ENCODE assay signal across 15 cellular contexts in the genomic region with DNA sequence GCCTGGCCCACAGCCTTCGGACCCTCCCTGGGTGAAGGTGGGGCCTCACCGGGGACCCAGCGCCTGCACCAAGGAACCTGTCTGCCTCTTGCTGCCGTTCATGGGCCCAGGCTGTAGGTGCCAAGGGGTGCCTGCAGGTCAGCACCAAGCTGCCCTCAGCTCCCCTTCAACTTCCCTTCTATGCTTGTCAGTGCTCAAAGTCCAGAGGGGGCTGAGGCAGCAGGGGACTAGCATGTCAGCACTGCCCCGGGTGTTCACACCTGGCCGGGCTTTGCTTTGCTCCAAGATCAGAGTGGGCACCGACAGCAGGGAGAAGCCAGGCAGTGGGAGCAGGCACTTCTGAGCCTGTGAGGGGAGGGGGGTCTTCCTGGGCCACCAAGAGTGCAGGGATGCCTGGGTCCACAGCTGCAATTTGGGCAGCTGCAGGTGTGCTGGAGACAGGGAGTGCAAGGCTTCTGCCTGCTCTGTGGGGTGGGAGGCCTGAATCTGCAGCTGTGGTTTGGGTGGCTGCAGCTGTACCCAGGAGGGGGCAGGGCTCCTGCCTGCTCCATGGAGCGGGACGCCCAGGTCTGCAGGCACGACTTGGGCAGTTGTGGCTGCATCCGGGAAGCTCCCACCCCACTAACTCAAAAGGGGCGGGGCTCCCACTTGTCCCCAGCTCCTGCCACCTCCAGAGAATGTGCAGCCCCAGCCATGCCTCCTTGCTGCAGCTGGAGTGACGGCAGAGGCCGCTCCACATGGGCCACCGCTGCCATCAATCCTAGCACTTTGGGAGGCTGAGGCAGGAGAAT. TPM values are rescaled to one million over a fixed set of nuclear protein-coding genes. Genes with fewer than 3 reads are reported as not detected.
DNase-seq lines count a peak whose midpoint lies in the region; ATAC-seq and TF ChIP-seq lines count a peak whose summit lies in the region.
"Had no signal": no experiment of that assay in that cellular context is flagged by ENCODE, and none has a peak within 500 bp of the region (broad histone marks: within the 10 kb centered on the region; RNA-seq: fewer than 3 reads in every experiment).

No MANE protein-coding gene starts in this region.

- H3K4me1 ChIP-seq in OCI-LY3 (ENCODE audit: low read length) = peaks cover 31% of the 10 kb centered on the region
- H3K4me1 ChIP-seq in mucosa of descending colon (ENCODE audit: low read depth) = peaks cover 12% of the 10 kb centered on the region
- H3K4me1 ChIP-seq in testis = peaks cover 22% of the 10 kb centered on the region
- peaks cover 20% of the 10 kb centered on the region for H3K4me1 ChIP-seq in GM23248 (ENCODE audit: insufficient read depth)

- H3K4me3 ChIP-seq in GM12865 (ENCODE audit: low read depth, low read length) (no peak overlapping the region), OCI-LY3 (ENCODE audit: low read length) (no peak overlapping the region), mucosa of descending colon (no peak overlapping the region), testis (no peak overlapping the region), GM23248 (no peak overlapping the region)
- H3K4me3 ChIP-seq: adrenal gland, lung, tibial nerve had no signal

- in situ Hi-C loops in GM23248 (cut with MboI) = no loop called here

- intact Hi-C loops in mucosa of descending colon (cut with DNase I, micrococcal nuclease) (no loop called here), testis (cut with DNase I; ENCODE audit: low total_unique reads) (no loop called here)

- peak; percentile 91 for DNase-seq in GM12865 (ENCODE audit: low read depth)
- peak in 1 of 3 donors; percentile 80 for DNase-seq in mucosa of descending colon
- DNase-seq in amygdala (lab: John Stamatoyannopoulos, UW) = no peak
- no peak for DNase-seq in testis
- no peak for DNase-seq in GM23248
- DNase-seq in NCI-H69 (lab: John Stamatoyannopoulos, UW) = no peak
- DNase-seq: adrenal gland, COR-L47, NCI-H1092 treated with DMSO at 0.1 percent for 48 hours, NCI-H748 treated with DMSO at 0.1 percent for 48 hours had no signal

- H4K20me1 ChIP-seq in OCI-LY3 (ENCODE audit: insufficient read depth, low read length) (no peaks in the 10 kb centered on the region), GM23248 (ENCODE audit: insufficient read depth) (no peaks in the 10 kb centered on the region)

- H3K36me3 ChIP-seq in OCI-LY3 (replicated peaks; ENCODE audit: low read depth, low read length) (no peaks in the 10 kb centered on the region), mucosa of descending colon (ENCODE audit: low read depth) (no peaks in the 10 kb centered on the region), testis (ENCODE audit: low read depth, missing control alignments) (no peaks in the 10 kb centered on the region), GM23248 (ENCODE audit: low read depth) (no peaks in the 10 kb centered on the region)
- H3K36me3 ChIP-seq: adrenal gland, tibial nerve had no signal

- H3K27me3 ChIP-seq in OCI-LY3 (ENCODE audit: low read depth, low read length) (no peaks in the 10 kb centered on the region), testis (no peaks in the 10 kb centered on the region), GM23248 (replicated peaks; ENCODE audit: insufficient read depth) (no peaks in the 10 kb centered on the region)
- H3K27me3 ChIP-seq: adrenal gland, tibial nerve had no signal

- ATAC-seq in HG02678 (IDR thresholded peaks at IDR 0.05; ENCODE audit: unreplicated experiment) (peak; percentile 35), mucosa of descending colon (peak; percentile 45)

- H3K79me2 ChIP-seq in OCI-LY3 (ENCODE audit: low read length) (no peaks in the 10 kb centered on the region), GM23248 (ENCODE audit: insufficient read depth) (no peaks in the 10 kb centered on the region)

- no peak for TF ChIP-seq POLR2A in testis (IDR thresholded peaks at IDR 0.05)

- no peaks in the 10 kb centered on the region for H3F3A ChIP-seq in GM23248 (ENCODE audit: insufficient read depth)

- H3K9me3 ChIP-seq in OCI-LY3 (ENCODE audit: insufficient read depth, low read length) = 0 out of 2 replicates have a peak, but pooled peaks cover 6% of the 10 kb centered on the region
- H3K9me3 ChIP-seq in mucosa of descending colon = no peaks in the 10 kb centered on the region
- H3K9me3 ChIP-seq in testis = no peaks in the 10 kb centered on the region
- H3K9me3 ChIP-seq in GM23248 (ENCODE audit: low read depth) = no peaks in the 10 kb centered on the region
- H3K9me3 ChIP-seq: adrenal gland, tibial nerve had no signal

- H3K4me2 ChIP-seq in OCI-LY3 (ENCODE audit: low read length) = peak overlapping the region; percentile 20
- H3K4me2 ChIP-seq in GM23248 (ENCODE audit: unreplicated experiment) = no peak overlapping the region

- no peak overlapping the region for H3K27ac ChIP-seq in OCI-LY3 (ENCODE audit: low read length)
- no peak overlapping the region for H3K27ac ChIP-seq in testis
- no peak overlapping the region for H3K27ac ChIP-seq in GM23248
- H3K27ac ChIP-seq: adrenal gland, tibial nerve had no signal

- no peaks in the 10 kb centered on the region for H3K9me2 ChIP-seq in GM23248 (ENCODE audit: insufficient read depth)

- WGBS in testis, 2 donors = 78 to 86% methylated on average over 5 to 15 of the region's 15 CpGs
- WGBS in GM23248 (ENCODE audit: low coverage in 1 of 2, low lambda C conversion rate in 2 of 2, missing lambda C conversion rate in 2 of 2), 2 experiments = 52 to 54% methylated on average over 14 of the region's 15 CpGs

- no peak overlapping the region for H3K9ac ChIP-seq in OCI-LY3 (ENCODE audit: low read length)
- no peak overlapping the region for H3K9ac ChIP-seq in GM23248

- H2AFZ ChIP-seq in OCI-LY3 (ENCODE audit: low read depth, low read length) (0 out of 2 replicates have a peak overlapping the region, but pooled peaks have one; percentile 27), GM23248 (no peak overlapping the region)

- TF ChIP-seq CTCF in GM12865 (IDR thresholded peaks at IDR 0.05; ENCODE audit: insufficient read depth, low read depth, low read length, missing control alignments) (no peak), OCI-LY3 (IDR thresholded peaks at IDR 0.05; ENCODE audit: low read depth, low read length) (no peak), mucosa of descending colon (IDR thresholded peaks at IDR 0.05) (no peak), testis (IDR thresholded peaks at IDR 0.05) (no peak)

RNA-seq across cellular contexts. Expression of gene PRM1, which starts 27.6 kb away (rescaled TPM):
- total RNA-seq in mucosa of descending colon (not detected), testis (over 10,000 TPM in 1 of 2 donors, 1,000 to 10,000 TPM in 1; 7,819 to 32,936 TPM)
- polyA plus RNA-seq in testis (ENCODE audit: insufficient read depth, low read depth, low replicate concordance) (15,171 TPM), GM23248 (2016; fragmentation: Nextera tagmentation; extraction: Ambion mirVana) (not detected in 2 replicates)
- not detected in 2 replicates for total RNA-seq in GM23248 (2014; rRNA removed; shearing (Covaris generic))
- total RNA-seq: activated CD8-positive, alpha-beta memory T cell treated with anti-CD3 and anti-CD28 coated beads for 36 hours; adrenal gland; lung; tibial nerve had no signal
- polyA plus RNA-seq: adrenal gland, lung had no signal

RNA-seq across cellular contexts. Expression of gene PRM2, which starts 32.4 kb away (rescaled TPM):
- total RNA-seq in mucosa of descending colon = not detected
- total RNA-seq in testis = over 10,000 TPM in 1 of 2 donors, 1,000 to 10,000 TPM in 1; 3,179 to 16,461 TPM
- polyA plus RNA-seq in testis (ENCODE audit: insufficient read depth, low read depth, low replicate concordance) = 12,441 TPM
- total RNA-seq in GM23248 (2014; rRNA removed; shearing (Covaris generic)) = not detected in 2 replicates
- polyA plus RNA-seq in GM23248 (2016; fragmentation: Nextera tagmentation; extraction: Ambion mirVana) = not detected in 2 replicates
- total RNA-seq: activated CD8-positive, alpha-beta memory T cell treated with anti-CD3 and anti-CD28 coated beads for 36 hours; adrenal gland; lung; tibial nerve had no signal
- polyA plus RNA-seq: adrenal gland, lung had no signal

RNA-seq across cellular contexts. Expression of gene PRM3, which starts 35.3 kb away (rescaled TPM):
- total RNA-seq in mucosa of descending colon = not detected
- total RNA-seq in testis = 100 to 1,000 TPM; 109 to 383 TPM
- polyA plus RNA-seq in testis (ENCODE audit: insufficient read depth, low read depth, low replicate concordance) = 51.1 TPM
- not detected in 2 replicates for total RNA-seq in GM23248 (2014; rRNA removed; shearing (Covaris generic))
- polyA plus RNA-seq in GM23248 (2016; fragmentation: Nextera tagmentation; extraction: Ambion mirVana) = not detected in 2 replicates
- total RNA-seq: activated CD8-positive, alpha-beta memory T cell treated with anti-CD3 and anti-CD28 coated beads for 36 hours; adrenal gland; lung; tibial nerve had no signal
- polyA plus RNA-seq: adrenal gland, lung had no signal

RNA-seq across cellular contexts. Expression of gene RMI2, which starts 36.6 kb away (rescaled TPM):
- total RNA-seq in mucosa of descending colon (10 to 100 TPM in 1 of 3 donors, 1 to 10 TPM in 2; 2.1 to 12.1 (median 7.0) TPM), testis (10 to 100 TPM; 26.7 to 30.6 TPM)
- polyA plus RNA-seq in testis (ENCODE audit: insufficient read depth, low read depth, low replicate concordance) (21.5 TPM), GM23248 (2016; fragmentation: Nextera tagmentation; extraction: Ambion mirVana) (11.9 and 12.8 TPM in 2 replicates)
- 8.5 and 20.6 TPM in 2 replicates for total RNA-seq in GM23248 (2014; rRNA removed; shearing (Covaris generic))

RNA-seq across cellular contexts. Expression of gene TNP2, which starts 39.6 kb away (rescaled TPM):
- not detected for total RNA-seq in mucosa of descending colon
- 10 to 100 TPM; 10.2 to 29.8 TPM for total RNA-seq in testis
- polyA plus RNA-seq in testis (ENCODE audit: insufficient read depth, low read depth, low replicate concordance) = 38.4 TPM
- not detected in 2 replicates for total RNA-seq in GM23248 (2014; rRNA removed; shearing (Covaris generic))
- not detected in 2 replicates for polyA plus RNA-seq in GM23248 (2016; fragmentation: Nextera tagmentation; extraction: Ambion mirVana)
- total RNA-seq: activated CD8-positive, alpha-beta memory T cell treated with anti-CD3 and anti-CD28 coated beads for 36 hours; adrenal gland; lung; tibial nerve had no signal
- polyA plus RNA-seq: adrenal gland, lung had no signal

Comparison
In these comparisons a context has a peak if more than half of its experiments do, and no peak if none do; other contexts are left out.
1. RNA of gene PRM1, which starts 27.6 kb away (total RNA-seq): 7,819 to 32,936 TPM in testis; not detected in mucosa of descending colon and not detected in GM23248; every median in the first group is over 1,000 times any median in the second.
2. RNA of gene PRM2, which starts 32.4 kb away (total RNA-seq): 3,179 to 16,461 TPM in testis; not detected in mucosa of descending colon and not detected in GM23248; every median in the first group is over 1,000 times any median in the second.
3. RNA of gene PRM3, which starts 35.3 kb away (total RNA-seq): 109 to 383 TPM in testis; not detected in mucosa of descending colon and not detected in GM23248; every median in the first group is over 100 times any median in the second.